ENCODE assay signal across 17 cellular contexts in the genomic region with DNA sequence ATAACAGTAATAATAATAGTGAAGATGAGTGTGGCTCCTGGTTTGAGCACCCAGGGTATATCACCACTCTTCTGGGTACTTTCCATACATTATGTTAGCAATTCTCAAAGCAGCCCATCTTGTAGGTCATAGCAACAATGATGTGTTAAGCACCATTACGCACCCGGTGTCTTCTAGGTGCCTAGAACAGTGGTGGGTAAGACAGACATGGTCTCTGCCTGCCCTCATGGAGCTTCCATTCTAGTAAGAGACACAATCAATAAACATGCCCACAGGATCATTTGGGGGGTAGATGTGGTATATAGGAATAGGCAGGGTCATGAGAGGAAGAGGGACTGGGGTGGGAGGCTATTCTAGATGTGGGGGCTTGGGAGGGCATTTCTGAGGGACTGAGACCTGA. TPM values are rescaled to one million over a fixed set of nuclear protein-coding genes. Genes with fewer than 3 reads are reported as not detected.
DNase-seq lines count a peak whose midpoint lies in the region; ATAC-seq and TF ChIP-seq lines count a peak whose summit lies in the region.
"Had no signal": no experiment of that assay in that cellular context is flagged by ENCODE, and none has a peak within 500 bp of the region (broad histone marks: within the 10 kb centered on the region; RNA-seq: fewer than 3 reads in every experiment).

No MANE protein-coding gene starts in this region.

- H3K27ac ChIP-seq in RWPE2 (ENCODE audit: poor library complexity, severe bottlenecking), result no peak overlapping the region
- peak overlapping the region; percentile 99 for H3K27ac ChIP-seq in caudate nucleus (ENCODE audit: low read depth, low read length)
- no peak overlapping the region for H3K27ac ChIP-seq in stomach
- H3K27ac ChIP-seq: BLaER1 treated with 17β-estradiol and CSF1 and Interleukin-3, amounts not matched to agents 10 nM and 100 nM; GM23248 had no signal

- no peak for TF ChIP-seq POLR2A in stomach (IDR thresholded peaks at IDR 0.05)

- no peak for TF ChIP-seq EP300 in stomach (IDR thresholded peaks at IDR 0.05)

- no peak overlapping the region for H3K4me3 Mint-ChIP-seq in nephron
- H3K4me3 Mint-ChIP-seq in activated naive CD8-positive, alpha-beta T cell treated with anti-CD3 and anti-CD28 coated beads, Interleukin-2, amount 50 U/mL, for 24 hours, result no peak overlapping the region
- H3K4me3 Mint-ChIP-seq: CD4-positive, alpha-beta T cell had no signal

- TF ChIP-seq CTCF in RWPE2 (IDR thresholded peaks at IDR 0.05; ENCODE audit: poor library complexity, severe bottlenecking), result no peak
- TF ChIP-seq CTCF in nephron (IDR thresholded peaks at IDR 0.05; ENCODE audit: unreplicated experiment in 3 of 3), result no peak
- no peak for TF ChIP-seq CTCF in stomach (IDR thresholded peaks at IDR 0.05)

- H3K9me3 ChIP-seq in RWPE2 (ENCODE audit: severe bottlenecking) (no peaks in the 10 kb centered on the region), stomach (no peaks in the 10 kb centered on the region)
- H3K9me3 ChIP-seq: BLaER1 treated with 17β-estradiol and CSF1 and Interleukin-3, amounts not matched to agents 10 nM and 100 nM had no signal

- peak overlapping the region in 2 of 3 experiments; percentile 35 to 51 for H3K27ac Mint-ChIP-seq in nephron
- H3K27ac Mint-ChIP-seq in activated naive CD8-positive, alpha-beta T cell treated with anti-CD3 and anti-CD28 coated beads, Interleukin-2, amount 50 U/mL, for 24 hours, result no peak overlapping the region
- H3K27ac Mint-ChIP-seq: CD4-positive, alpha-beta T cell had no signal

- no peaks in the 10 kb centered on the region for H3K27me3 ChIP-seq in RWPE2 (ENCODE audit: insufficient read depth, poor library complexity, severe bottlenecking)
- no peaks in the 10 kb centered on the region for H3K27me3 ChIP-seq in stomach

- peaks cover 35% of the 10 kb centered on the region for H3K4me1 Mint-ChIP-seq in nephron
- H3K4me1 Mint-ChIP-seq in activated naive CD8-positive, alpha-beta T cell treated with anti-CD3 and anti-CD28 coated beads, Interleukin-2, amount 50 U/mL, for 24 hours, result peaks cover 9% of the 10 kb centered on the region

- H3K36me3 ChIP-seq in RWPE2 (ENCODE audit: low read depth), result no peaks in the 10 kb centered on the region
- no peaks in the 10 kb centered on the region for H3K36me3 ChIP-seq in stomach
- H3K36me3 ChIP-seq: BLaER1 treated with 17β-estradiol and CSF1 and Interleukin-3, amounts not matched to agents 10 nM and 100 nM had no signal

- H3K36me3 Mint-ChIP-seq in nephron (ENCODE audit: low read depth), result no peaks in the 10 kb centered on the region
- H3K36me3 Mint-ChIP-seq in activated naive CD8-positive, alpha-beta T cell treated with anti-CD3 and anti-CD28 coated beads, Interleukin-2, amount 50 U/mL, for 24 hours (ENCODE audit: low read depth), result no peaks in the 10 kb centered on the region

- intact Hi-C loops in stomach (cut with DNase I; ENCODE audit: low total_unique reads), result no loop called here

- 83 to 100% (median 96%) methylated on average over 2 of the region's 2 CpGs for WGBS in stomach, 5 donors

- H3K4me3 ChIP-seq in RWPE2 (ENCODE audit: severe bottlenecking) (no peak overlapping the region), stomach (no peak overlapping the region)
- H3K4me3 ChIP-seq: BLaER1 treated with 17β-estradiol and CSF1 and Interleukin-3, amounts not matched to agents 10 nM and 100 nM; GM23248 had no signal

- H3K9me3 Mint-ChIP-seq in nephron, result no peaks in the 10 kb centered on the region
- H3K9me3 Mint-ChIP-seq in activated naive CD8-positive, alpha-beta T cell treated with anti-CD3 and anti-CD28 coated beads, Interleukin-2, amount 50 U/mL, for 24 hours, result no peaks in the 10 kb centered on the region
- H3K9me3 Mint-ChIP-seq: CD4-positive, alpha-beta T cell had no signal

- DNase-seq in RWPE2 (ENCODE audit: low spot score) (peak; percentile 50), caudate nucleus (lab: John Stamatoyannopoulos, UW) (no peak), stomach (no peak), NCI-H748 treated with DMSO at 0.1 percent for 48 hours (lab: John Stamatoyannopoulos, UW) (no peak)
- no peak for DNase-seq in activated naive CD8-positive, alpha-beta T cell treated with anti-CD3 and anti-CD28 coated beads, Interleukin-2, amount 50 U/mL, for 24 hours
- no peak for DNase-seq in stimulated activated CD4-positive, alpha-beta T cell treated with anti-CD3 and anti-CD28 coated beads, Interleukin-15, amount 100 ng/mL, for 24 hours
- DNase-seq: ACHN; CD4-positive, alpha-beta T cell; DMS 273 treated with DMSO at 0.1 percent for 48 hours; GM23248; IMR-90 had no signal

- no peak for ATAC-seq in RWPE2 (ENCODE audit: low read depth)
- no peak for ATAC-seq in activated naive CD8-positive, alpha-beta T cell treated with anti-CD3 and anti-CD28 coated beads, Interleukin-2, amount 50 U/mL, for 24 hours
- ATAC-seq: HCT116 had no signal

- H3K4me1 ChIP-seq in RWPE2 (ENCODE audit: insufficient read depth, poor library complexity, severe bottlenecking) (no peaks in the 10 kb centered on the region), stomach (peaks cover 8 to 25% (median 14%) of the 10 kb centered on the region in 4 donors)

- no peaks in the 10 kb centered on the region for H3K27me3 Mint-ChIP-seq in nephron (ENCODE audit: low read depth)
- peaks cover 10% of the 10 kb centered on the region for H3K27me3 Mint-ChIP-seq in activated naive CD8-positive, alpha-beta T cell treated with anti-CD3 and anti-CD28 coated beads, Interleukin-2, amount 50 U/mL, for 24 hours

RNA-seq across cellular contexts. Expression of a gene that starts 21.0 kb away (rescaled TPM):
- not detected for total RNA-seq in stomach
- polyA plus RNA-seq in stomach, result not detected
- total RNA-seq: A172; Calu3; CD4-positive, alpha-beta T cell; Daoy; GM23248; IMR-90 had no signal
- polyA plus RNA-seq: GM23248, IMR-90 had no signal

RNA-seq across cellular contexts. Expression of a gene that starts 58.1 kb away (rescaled TPM):
- total RNA-seq in stomach, result 10 to 100 TPM in 2 of 5 donors, 1 to 10 TPM in 3; 1.4 to 12.8 (median 5.4) TPM
- polyA plus RNA-seq in stomach, result 1 to 10 TPM; 1.6 to 4.4 (median 2.0) TPM
- total RNA-seq: Calu3 had no signal
